7 cellular contexts compared by ENCODE assay signal in genomic region chr11:35083181-35084061, GRCh38. TPM values are rescaled to one million over a fixed set of nuclear protein-coding genes. Genes with fewer than 3 reads are reported as not detected.
DNase-seq lines count a peak whose midpoint lies in the region; ATAC-seq and TF ChIP-seq lines count a peak whose summit lies in the region.

No MANE protein-coding gene starts in this region.

- H3K9me3 Mint-ChIP-seq in activated naive CD4-positive, alpha-beta T cell treated with anti-CD3 and anti-CD28 coated beads, Interleukin-2, amount 50 U/mL, for 72 hours, result peaks cover 5 to 11% of the 10 kb centered on the region in 2 donors

- peak overlapping the region; percentile 95 to 99 for H3K27ac Mint-ChIP-seq in activated naive CD4-positive, alpha-beta T cell treated with anti-CD3 and anti-CD28 coated beads, Interleukin-2, amount 50 U/mL, for 72 hours

- no peak for TF ChIP-seq CTCF in RWPE1 (conservative IDR thresholded peaks at IDR 0.05; ENCODE audit: low read depth)

- CTCF ChIA-PET in RWPE1 (lab: Yijun Ruan, JAX), result no interaction called here

- H3K27ac ChIP-seq in RWPE1, result peak overlapping the region; percentile 85

- POLR2A ChIA-PET in RWPE1 (lab: Yijun Ruan, JAX; ENCODE audit: low non-redundant PET), result no interaction called here

- ATAC-seq in GM18909 (IDR thresholded peaks at IDR 0.05; ENCODE audit: poor library complexity, unreplicated experiment) (peak; percentile 67), HG03045 (IDR thresholded peaks at IDR 0.05; ENCODE audit: unreplicated experiment) (peak; percentile 51), left ventricle myocardium superior (peak; percentile 49)
- peak; percentile 85 to 87 for ATAC-seq in activated naive CD4-positive, alpha-beta T cell treated with anti-CD3 and anti-CD28 coated beads, Interleukin-2, amount 50 U/mL, for 72 hours

- peak; percentile 70 for DNase-seq in RWPE1 (ENCODE audit: low spot score)
- peak; percentile 73 to 78 for DNase-seq in activated naive CD4-positive, alpha-beta T cell treated with anti-CD3 and anti-CD28 coated beads, Interleukin-2, amount 50 U/mL, for 72 hours (ENCODE audit: low spot score in 2 of 2)
- DNase-seq in left ventricle myocardium superior, result peak; percentile 51
- peak; percentile 95 for DNase-seq in smooth muscle cell of the brain vasculature (ENCODE audit: low read depth, low spot score)
- DNase-seq in NCI-H2107 (lab: John Stamatoyannopoulos, UW), result no peak

- peaks cover 15 to 29% of the 10 kb centered on the region in 2 donors for H3K36me3 Mint-ChIP-seq in activated naive CD4-positive, alpha-beta T cell treated with anti-CD3 and anti-CD28 coated beads, Interleukin-2, amount 50 U/mL, for 72 hours

- intact Hi-C loops in left ventricle myocardium superior (cut with micrococcal nuclease), result no loop called here

RNA-seq across cellular contexts. Expression of gene CD44, which starts 55.5 kb away (rescaled TPM):
- 100 to 1,000 TPM; 321 to 381 TPM for total RNA-seq in activated naive CD4-positive, alpha-beta T cell treated with anti-CD3 and anti-CD28 coated beads, Interleukin-2, amount 50 U/mL, for 72 hours
- total RNA-seq in left ventricle myocardium superior, result 19.6 TPM

Comparison
In these comparisons a context has a peak if more than half of its experiments do, and no peak if none do; other contexts are left out.
1. RNA of gene CD44, which starts 55.5 kb away (total RNA-seq): 321 to 381 TPM in activated naive CD4-positive, alpha-beta T cell treated with anti-CD3 and anti-CD28 coated beads, Interleukin-2, amount 50 U/mL, for 72 hours; 19.6 TPM in left ventricle myocardium superior (single experiment); every median in the first group is over 10 times any median in the second.
2. Peak in every context shown above with its lines, with median percentiles within 50 percentile points of each other: ATAC-seq.